Comparison of ENCODE assay signal across 15 cellular contexts in genomic region chr3:12716605-12717121, GRCh38. TPM values are rescaled to one million over a fixed set of nuclear protein-coding genes. Genes with fewer than 3 reads are reported as not detected.
DNase-seq lines count a peak whose midpoint lies in the region; ATAC-seq and TF ChIP-seq lines count a peak whose summit lies in the region.
"Had no signal": no experiment of that assay in that cellular context is flagged by ENCODE, and none has a peak within 500 bp of the region (broad histone marks: within the 10 kb centered on the region; RNA-seq: fewer than 3 reads in every experiment).

No MANE protein-coding gene starts in this region.

- no peak overlapping the region for H2BK5ac ChIP-seq in IMR-90 (ENCODE audit: low read depth, low read length, poor library complexity, severe bottlenecking)

- peak overlapping the region; percentile 75 for H3K4me2 ChIP-seq in IMR-90 (ENCODE audit: low read depth, low read length)
- H3K4me2 ChIP-seq: hepatocyte had no signal

- BruUV-seq in IMR-90 (replicated peaks; lab: Mats Ljungman, UMichigan): no TSS peak

- POLR2A ChIA-PET in IMR-90 (lab: Charles Lee; ENCODE audit: unreplicated experiment): no interaction called here

- peak overlapping the region; percentile 50; the same call in 1 of the 2 replicates for H3K4me3 ChIP-seq in ACC112 (ENCODE audit: low read depth, low read length)
- no peak overlapping the region for H3K4me3 ChIP-seq in IMR-90 (ENCODE audit: insufficient read depth, low read depth, low read length)
- H3K4me3 ChIP-seq: adrenal gland, hepatocyte, SK-N-MC had no signal

- no peak overlapping the region for H3K4me3 Mint-ChIP-seq in stimulated activated effector memory CD8-positive, alpha-beta T cell treated with anti-CD3 and anti-CD28 coated beads, Interleukin-12 subunit alpha, Interleukin-12 subunit beta, amount 100 ng/mL, for 72 hours
- H3K4me3 Mint-ChIP-seq: stimulated activated naive CD8-positive, alpha-beta T cell treated with anti-CD3 and anti-CD28 coated beads, Interleukin-15, Interleukin-2, amounts not matched to agents 100 ng/mL and 50 ng/mL, for 24 hours had no signal

- no peak overlapping the region for H3K23ac ChIP-seq in IMR-90 (ENCODE audit: low read depth, low read length)

- peak; percentile 62 for DNase-seq in IMR-90
- peak; percentile 67 for DNase-seq in astrocyte of the hippocampus (ENCODE audit: low read depth, low spot score)
- DNase-seq in iris pigment epithelial cell (ENCODE audit: low read depth): peak; percentile 73
- no peak for DNase-seq in activated CD4-positive, alpha-beta T cell treated with anti-CD3 and anti-CD28 coated beads, Interleukin-2, amount 50 U/mL, for 1 hour
- no peak for DNase-seq in stimulated activated effector memory CD8-positive, alpha-beta T cell treated with anti-CD3 and anti-CD28 coated beads, Interleukin-12 subunit alpha, Interleukin-12 subunit beta, amount 100 ng/mL, for 72 hours (ENCODE audit: low spot score in 2 of 2)
- DNase-seq in mesenteric fat pad (ENCODE audit: low spot score): no peak
- no peak for DNase-seq in substantia nigra (lab: John Stamatoyannopoulos, UW)
- DNase-seq: activated CD4-positive, alpha-beta T cell treated with anti-CD3 and anti-CD28 coated beads, Interleukin-2, amount 50 U/mL, for 48 hours; adrenal gland; NCI-H1417 treated with DMSO at 0.1 percent for 48 hours had no signal

- H2BK15ac ChIP-seq in IMR-90 (ENCODE audit: low read depth, low read length): no peak overlapping the region

- H3K27ac Mint-ChIP-seq in stimulated activated effector memory CD8-positive, alpha-beta T cell treated with anti-CD3 and anti-CD28 coated beads, Interleukin-12 subunit alpha, Interleukin-12 subunit beta, amount 100 ng/mL, for 72 hours: no peak overlapping the region
- H3K27ac Mint-ChIP-seq: stimulated activated naive CD8-positive, alpha-beta T cell treated with anti-CD3 and anti-CD28 coated beads, Interleukin-15, Interleukin-2, amounts not matched to agents 100 ng/mL and 50 ng/mL, for 24 hours had no signal

- no peak overlapping the region for H2AK9ac ChIP-seq in IMR-90 (replicated peaks; ENCODE audit: low read depth, low read length, poor library complexity)

- no peak overlapping the region; the same call in 1 of the 2 replicates for H3K18ac ChIP-seq in IMR-90 (ENCODE audit: low read depth, low read length)

- H3K9me3 ChIP-seq in IMR-90 (ENCODE audit: control insufficient read depth, insufficient read depth, low read length): no peaks in the 10 kb centered on the region
- H3K9me3 ChIP-seq: adrenal gland had no signal

- H2BK120ac ChIP-seq in IMR-90 (ENCODE audit: low read depth, low read length): no peak overlapping the region

- H3K36me3 ChIP-seq in ACC112 (ENCODE audit: insufficient read depth, low read length) (no peaks in the 10 kb centered on the region), IMR-90 (ENCODE audit: control insufficient read depth, insufficient read depth, low read length) (no peaks in the 10 kb centered on the region)
- H3K36me3 ChIP-seq: adrenal gland had no signal

- H4K5ac ChIP-seq in IMR-90 (ENCODE audit: low read depth, low read length): no peak overlapping the region; the same call in 1 of the 2 replicates

- no peak overlapping the region for H3K4ac ChIP-seq in IMR-90 (ENCODE audit: low read depth, low read length)

- TF ChIP-seq POLR2A in IMR-90 (IDR thresholded peaks at IDR 0.05; ENCODE audit: low read depth, low read length): no peak

- H2AFZ ChIP-seq in ACC112 (ENCODE audit: low read length, unreplicated experiment): peak overlapping the region; percentile 91
- no peak overlapping the region for H2AFZ ChIP-seq in IMR-90 (replicated peaks; ENCODE audit: low read length, poor library complexity)
- H2AFZ ChIP-seq: hepatocyte had no signal

- H4K91ac ChIP-seq in IMR-90 (ENCODE audit: insufficient read depth, low read depth, low read length): no peak overlapping the region

- H4K20me1 ChIP-seq in IMR-90 (ENCODE audit: insufficient read depth, low read length): no peaks in the 10 kb centered on the region

- H3K36me3 Mint-ChIP-seq in stimulated activated effector memory CD8-positive, alpha-beta T cell treated with anti-CD3 and anti-CD28 coated beads, Interleukin-12 subunit alpha, Interleukin-12 subunit beta, amount 100 ng/mL, for 72 hours: no peaks in the 10 kb centered on the region

- no peak overlapping the region for H3K9ac ChIP-seq in IMR-90 (ENCODE audit: low read depth, low read length)

- CTCF ChIA-PET in IMR-90 (lab: Yijun Ruan, JAX): interaction anchor here (0.7 kb wide), 1 partner anchor 10 kb away, joined by 3 read pairs; no protein-coding TSS in a partner anchor

- H2BK20ac ChIP-seq in IMR-90 (ENCODE audit: low read depth, low read length): no peak overlapping the region

- H3K9me1 ChIP-seq in IMR-90 (ENCODE audit: insufficient read depth, low read length): no peaks in the 10 kb centered on the region

- intact Hi-C loops in IMR-90 (cut with micrococcal nuclease): no loop called here

- peak; percentile 19; the same call in 1 of the 2 replicates for ATAC-seq in IMR-90 (ENCODE audit: low read depth)
- no peak for ATAC-seq in stimulated activated effector memory CD8-positive, alpha-beta T cell treated with anti-CD3 and anti-CD28 coated beads, Interleukin-12 subunit alpha, Interleukin-12 subunit beta, amount 100 ng/mL, for 72 hours

- H3K56ac ChIP-seq in IMR-90 (ENCODE audit: extremely low read depth, insufficient read depth, low read length): no peak overlapping the region

- in situ Hi-C loops in IMR-90 (cut with MboI; ENCODE audit: low sequenced_read_pairs): no loop called here

- dilution Hi-C loops in IMR-90 (cut with HindIII; ENCODE audit: low sequenced_read_pairs, unreplicated experiment): no loop called here

- H3K27ac ChIP-seq in ACC112 (ENCODE audit: low read depth, low read length): no peak overlapping the region
- peak overlapping the region; percentile 13; the same call in 1 of the 2 replicates for H3K27ac ChIP-seq in IMR-90 (ENCODE audit: insufficient read depth, low read length)
- H3K27ac ChIP-seq in substantia nigra (ENCODE audit: low read depth, low read length, poor library complexity, severe bottlenecking): no peak overlapping the region
- H3K27ac ChIP-seq: adrenal gland, epithelial cell of prostate, hepatocyte, SK-N-MC had no signal

- TF ChIP-seq CTCF in IMR-90 (conservative IDR thresholded peaks at IDR 0.05; ENCODE audit: low read depth, low read length): no peak

- H3K27me3 ChIP-seq in ACC112 (ENCODE audit: insufficient read depth, low read length) (no peaks in the 10 kb centered on the region), IMR-90 (ENCODE audit: control insufficient read depth, insufficient read depth, low read length) (no peaks in the 10 kb centered on the region)
- H3K27me3 ChIP-seq: adrenal gland, hepatocyte had no signal

- no CpG with 5 or more reads among the region's 3 CpGs for WGBS in IMR-90 (ENCODE audit: extremely low coverage in 2 of 2, insufficient read length in 1 of 2), 2 experiments

- H3K79me2 ChIP-seq in ACC112 (ENCODE audit: control insufficient read depth, insufficient read depth, low read length, unreplicated experiment): no peaks in the 10 kb centered on the region
- H3K79me2 ChIP-seq: hepatocyte had no signal

- no peaks in the 10 kb centered on the region for H3K79me1 ChIP-seq in IMR-90 (ENCODE audit: low read depth in 1 of 2, low read length in 2 of 2)

- H3K4me1 ChIP-seq in ACC112 (ENCODE audit: control insufficient read depth, insufficient read depth, low read length, unreplicated experiment) (no peaks in the 10 kb centered on the region), IMR-90 (ENCODE audit: control insufficient read depth, insufficient read depth, low read length) (no peaks in the 10 kb centered on the region)

- no peak for TF ChIP-seq RAD21 in IMR-90 (IDR thresholded peaks at IDR 0.05; ENCODE audit: low read length)

- H2AK5ac ChIP-seq in IMR-90 (ENCODE audit: low read depth, low read length): no peak overlapping the region

- no peak overlapping the region for H3K14ac ChIP-seq in IMR-90 (replicated peaks; ENCODE audit: low read depth, low read length)

- no peaks in the 10 kb centered on the region for H3K9me3 Mint-ChIP-seq in stimulated activated effector memory CD8-positive, alpha-beta T cell treated with anti-CD3 and anti-CD28 coated beads, Interleukin-12 subunit alpha, Interleukin-12 subunit beta, amount 100 ng/mL, for 72 hours
- H3K9me3 Mint-ChIP-seq: stimulated activated naive CD8-positive, alpha-beta T cell treated with anti-CD3 and anti-CD28 coated beads, Interleukin-15, Interleukin-2, amounts not matched to agents 100 ng/mL and 50 ng/mL, for 24 hours had no signal

- peaks cover 18% of the 10 kb centered on the region for H3K4me1 Mint-ChIP-seq in stimulated activated effector memory CD8-positive, alpha-beta T cell treated with anti-CD3 and anti-CD28 coated beads, Interleukin-12 subunit alpha, Interleukin-12 subunit beta, amount 100 ng/mL, for 72 hours

- H4K8ac ChIP-seq in IMR-90 (ENCODE audit: low read depth in 2 of 2, low read length in 2 of 2): peak overlapping the region in 1 of 2 experiments; percentile 1; a peak in 1 of 4 replicates

TF ChIP-seq in IMR-90, 13 proteins besides CTCF, POLR2A, EP300 and RAD21 (continues in another document):
- TF ChIP-seq MAZ (IDR thresholded peaks at IDR 0.05; ENCODE audit: borderline replicate concordance, low read depth, low read length): no peak
- TF ChIP-seq MXI1 (IDR thresholded peaks at IDR 0.05; ENCODE audit: borderline replicate concordance, low read depth, low read length): no peak
- no peak for TF ChIP-seq BHLHE40 (IDR thresholded peaks at IDR 0.05; ENCODE audit: low read depth, low read length)
- no peak for TF ChIP-seq USF2 (IDR thresholded peaks at IDR 0.05; ENCODE audit: low read depth, low read length)
- no peak for TF ChIP-seq FOS (IDR thresholded peaks at IDR 0.05; ENCODE audit: low read depth, low read length)
- TF ChIP-seq RFX5 (IDR thresholded peaks at IDR 0.05; ENCODE audit: low read depth, low read length): no peak
- no peak for TF ChIP-seq SMC3 (IDR thresholded peaks at IDR 0.05; ENCODE audit: low read depth, low read length)
- TF ChIP-seq CEBPB (IDR thresholded peaks at IDR 0.05; ENCODE audit: low read depth, low read length): no peak

RNA-seq across cellular contexts. Expression of gene TMEM40, which starts 42.4 kb away (rescaled TPM):
- total RNA-seq in IMR-90 (2012; rRNA removed) (not detected in 2 replicates), mesenteric fat pad (not detected)
- polyA plus RNA-seq in IMR-90 (2012; rRNA removed): 0.27 and 0.29 TPM in 2 replicates
- polyA plus RNA-seq in IMR-90 (2012; cell fraction: cytosol; rRNA removed): 0.14 and 0.24 TPM in 2 replicates
- 0.13 and 0.24 TPM in 2 replicates for polyA plus RNA-seq in IMR-90 (2012; cell fraction: nucleus; rRNA removed; ENCODE audit: low replicate concordance)
- total RNA-seq: hepatocyte had no signal

RNA-seq across cellular contexts. Expression of gene RAF1, which starts 52.7 kb away (rescaled TPM):
- 128 and 151 TPM in 2 replicates for total RNA-seq in IMR-90 (2012; rRNA removed)
- 101 and 115 TPM in 2 replicates for polyA plus RNA-seq in IMR-90 (2012; rRNA removed)
- polyA plus RNA-seq in IMR-90 (2012; cell fraction: cytosol; rRNA removed): 38.5 and 44.5 TPM in 2 replicates
- 102 and 261 TPM in 2 replicates for polyA plus RNA-seq in IMR-90 (2012; cell fraction: nucleus; rRNA removed; ENCODE audit: low replicate concordance)
- total RNA-seq in mesenteric fat pad: 92.1 TPM

Comparison
In these comparisons a context has a peak if more than half of its experiments do, and no peak if none do; other contexts are left out.
1. DNase-seq: peak in IMR-90 (single experiment), astrocyte of the hippocampus (single experiment) and iris pigment epithelial cell (single experiment); none in activated CD4-positive, alpha-beta T cell treated with anti-CD3 and anti-CD28 coated beads, Interleukin-2, amount 50 U/mL, for 1 hour (single experiment), stimulated activated effector memory CD8-positive, alpha-beta T cell treated with anti-CD3 and anti-CD28 coated beads, Interleukin-12 subunit alpha, Interleukin-12 subunit beta, amount 100 ng/mL, for 72 hours (0 of 2), mesenteric fat pad (single experiment) and substantia nigra (0 of 49).